Comparison of ENCODE assay signal across 8 cellular contexts in genomic region chr1:234604726-234605492, GRCh38. TPM values are rescaled to one million over a fixed set of nuclear protein-coding genes. Genes with fewer than 3 reads are reported as not detected.
DNase-seq lines count a peak whose midpoint lies in the region; ATAC-seq, FAIRE-seq and TF ChIP-seq lines count a peak whose summit lies in the region.

No MANE protein-coding gene starts in this region.

- peak overlapping the region; percentile 93 for H3K4me3 Mint-ChIP-seq in CD8-positive, alpha-beta T cell
- peak overlapping the region; percentile 94 for H3K4me3 Mint-ChIP-seq in stimulated activated memory B cell treated with anti-CD40 and anti-IgM and Interleukin-4, amounts not matched to agents 10 μg/mL and 1 μg/mL and 100 μg/mL, for 72 hours

- H3K4me1 ChIP-seq in CD8-positive, alpha-beta T cell (ENCODE audit: insufficient read depth, low read length): peaks cover 62% of the 10 kb centered on the region
- H3K4me1 ChIP-seq in adipocyte (ENCODE audit: control insufficient read depth, insufficient read depth, low read length): peaks cover 46% of the 10 kb centered on the region

- intact Hi-C loops in CD8-positive, alpha-beta T cell (cut with DNase I, micrococcal nuclease): loop anchor here (5.0 to 10.0 kb wide), 4 partner anchors 233 to 722 kb away; partner anchors contain the start of genes ARID4B (in 1 of the 2), COA6 (in 1 of the 2), GGPS1 (in 1 of the 2) and TOMM20 (in 1 of the 2)

- H3K9me3 Mint-ChIP-seq in CD8-positive, alpha-beta T cell: no peaks in the 10 kb centered on the region
- H3K9me3 Mint-ChIP-seq in stimulated activated memory B cell treated with anti-CD40 and anti-IgM and Interleukin-4, amounts not matched to agents 10 μg/mL and 1 μg/mL and 100 μg/mL, for 72 hours: no peaks in the 10 kb centered on the region

- H3K27ac ChIP-seq in CD8-positive, alpha-beta T cell (ENCODE audit: low read depth, low read length): peak overlapping the region; percentile 4

- H3K4me1 Mint-ChIP-seq in CD8-positive, alpha-beta T cell (ENCODE audit: low read depth): peaks cover 62% of the 10 kb centered on the region
- H3K4me1 Mint-ChIP-seq in stimulated activated memory B cell treated with anti-CD40 and anti-IgM and Interleukin-4, amounts not matched to agents 10 μg/mL and 1 μg/mL and 100 μg/mL, for 72 hours: peaks cover 73% of the 10 kb centered on the region

- DNase-seq in CD8-positive, alpha-beta T cell: no peak
- no peak for DNase-seq in Jurkat, Clone E6-1 (ENCODE audit: low read depth, low spot score)
- peak; percentile 57 for DNase-seq in adipocyte (ENCODE audit: low read depth)
- no peak for DNase-seq in hippocampal formation (lab: John Stamatoyannopoulos, UW)
- no peak for DNase-seq in dedifferentiated amniotic fluid mesenchymal stem cell (ENCODE audit: extremely low spot score)

- peak overlapping the region; percentile 96 for H3K9ac ChIP-seq in adipocyte (ENCODE audit: low read length)

- TF ChIP-seq CTCF in CD8-positive, alpha-beta T cell (IDR thresholded peaks at IDR 0.05): no peak

- no peaks in the 10 kb centered on the region for H3K9me3 ChIP-seq in CD8-positive, alpha-beta T cell (ENCODE audit: low read length)
- no peaks in the 10 kb centered on the region for H3K9me3 ChIP-seq in adipocyte (ENCODE audit: control insufficient read depth, low read length)

- H3K27me3 Mint-ChIP-seq in CD8-positive, alpha-beta T cell (ENCODE audit: low read depth): no peaks in the 10 kb centered on the region
- H3K27me3 Mint-ChIP-seq in stimulated activated memory B cell treated with anti-CD40 and anti-IgM and Interleukin-4, amounts not matched to agents 10 μg/mL and 1 μg/mL and 100 μg/mL, for 72 hours: no peaks in the 10 kb centered on the region

- H3K27ac Mint-ChIP-seq in CD8-positive, alpha-beta T cell: peak overlapping the region; percentile 82
- peak overlapping the region; percentile 95 for H3K27ac Mint-ChIP-seq in stimulated activated memory B cell treated with anti-CD40 and anti-IgM and Interleukin-4, amounts not matched to agents 10 μg/mL and 1 μg/mL and 100 μg/mL, for 72 hours

- ATAC-seq in CD8-positive, alpha-beta T cell: no peak
- no peak for ATAC-seq in stimulated activated memory B cell treated with anti-CD40 and anti-IgM and Interleukin-4, amounts not matched to agents 10 μg/mL and 1 μg/mL and 100 μg/mL, for 72 hours
- no peak for ATAC-seq in HG03432 (IDR thresholded peaks at IDR 0.05; ENCODE audit: unreplicated experiment)

- POLR2A ChIA-PET in CD8-positive, alpha-beta T cell (lab: Charles Lee): interaction anchor here (0.9 to 7.8 kb wide), 4 partner anchors 6 to 126 kb away, joined by 3 to 129 read pairs (median 12); partner anchors contain the start of genes IRF2BP2 and TARBP1

- peaks cover 14% of the 10 kb centered on the region for H3K36me3 ChIP-seq in CD8-positive, alpha-beta T cell (ENCODE audit: insufficient read depth, low read length)
- H3K36me3 ChIP-seq in adipocyte (ENCODE audit: control insufficient read depth, insufficient read depth, low read length, severe bottlenecking): peaks cover 57% of the 10 kb centered on the region

- CTCF ChIA-PET in CD8-positive, alpha-beta T cell (lab: Charles Lee): interaction anchor here (0.6 to 2.0 kb wide), 6 partner anchors 86 to 479 kb away, joined by 3 to 19 read pairs (median 3); no protein-coding TSS in a partner anchor

- H3K36me3 Mint-ChIP-seq in CD8-positive, alpha-beta T cell: peaks cover 47% of the 10 kb centered on the region
- H3K36me3 Mint-ChIP-seq in stimulated activated memory B cell treated with anti-CD40 and anti-IgM and Interleukin-4, amounts not matched to agents 10 μg/mL and 1 μg/mL and 100 μg/mL, for 72 hours: peaks cover 54% of the 10 kb centered on the region

- peak; percentile 30 for FAIRE-seq in islet of Langerhans (lab: Jason Lieb, UNC)

- H3K27me3 ChIP-seq in CD8-positive, alpha-beta T cell (ENCODE audit: insufficient read depth, low read length): no peaks in the 10 kb centered on the region
- H3K27me3 ChIP-seq in adipocyte (replicated peaks; ENCODE audit: control insufficient read depth, insufficient read depth, low read length): no peaks in the 10 kb centered on the region

- peak overlapping the region; percentile 73 for H3K4me3 ChIP-seq in CD8-positive, alpha-beta T cell (ENCODE audit: low read depth, low read length)
- H3K4me3 ChIP-seq in Jurkat, Clone E6-1 (ENCODE audit: low read length): peak overlapping the region; percentile 19
- peak overlapping the region; percentile 90 for H3K4me3 ChIP-seq in adipocyte (ENCODE audit: low read length)

RNA-seq across cellular contexts. Expression of gene IRF2BP2, which starts 5.1 kb away (rescaled TPM):
- total RNA-seq in CD8-positive, alpha-beta T cell: 100 to 1,000 TPM; 707 to 714 TPM
- polyA plus RNA-seq in Jurkat, Clone E6-1 (2012; ENCODE audit: insufficient read depth, insufficient read length): 96.1 TPM

Comparison
In these comparisons a context has a peak if more than half of its experiments do, and no peak if none do; other contexts are left out.
1. H3K4me3 ChIP-seq: peak in every context shown above with its lines; median percentile 90 in adipocyte; 73 in CD8-positive, alpha-beta T cell; 19 in Jurkat, Clone E6-1.